22 cellular contexts compared by ENCODE assay signal in the genomic region with DNA sequence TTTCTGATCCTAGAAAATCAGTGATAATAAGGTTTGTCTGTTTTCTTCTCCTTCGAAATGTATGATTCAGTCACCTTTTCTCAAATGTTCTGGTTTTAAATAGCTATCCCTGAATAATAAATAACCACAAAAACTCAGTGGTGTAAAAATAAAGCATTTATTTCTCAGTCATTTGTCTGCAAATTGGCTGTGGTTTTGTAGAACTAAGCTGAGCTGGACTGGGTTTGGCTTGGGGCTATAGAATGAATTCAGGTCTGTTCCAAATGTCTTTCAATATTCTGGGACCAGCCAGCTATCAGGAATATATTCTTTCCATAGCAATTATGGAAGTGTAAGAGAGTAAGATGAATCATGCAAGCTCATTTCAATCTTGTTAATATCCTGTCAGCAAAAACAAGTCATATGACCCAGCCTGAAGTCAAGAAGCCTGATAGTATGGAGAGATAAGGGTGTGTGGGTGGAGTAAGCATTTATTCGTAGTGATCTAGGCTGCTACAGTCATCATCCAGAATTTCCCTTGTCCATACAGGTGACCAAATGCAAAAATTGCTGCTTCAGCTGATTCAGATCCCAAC.
A peak's percentile ranks its signal among the peaks of the same experiment; 100 is the strongest.
DNase-seq lines count a peak whose midpoint lies in the region; FAIRE-seq and TF ChIP-seq lines count a peak whose summit lies in the region.
"Had no signal": no experiment of that assay in that cellular context is flagged by ENCODE, and none has a peak within 500 bp of the region (broad histone marks: within the 10 kb centered on the region; RNA-seq: fewer than 3 reads in every experiment).

No MANE protein-coding gene starts in this region.

- H3K27me3 ChIP-seq in endothelial cell of umbilical vein (ENCODE audit: control insufficient read depth in 2 of 2, insufficient read depth in 2 of 2, low read length in 2 of 2) = no peaks in the 10 kb centered on the region
- H3K27me3 ChIP-seq: SJCRH30 had no signal

- no peaks in the 10 kb centered on the region for H3K79me2 ChIP-seq in endothelial cell of umbilical vein (ENCODE audit: control insufficient read depth, insufficient read depth, low read length)
- H3K79me2 ChIP-seq: parathyroid adenoma had no signal

- TF ChIP-seq CTCF in RWPE1 (conservative IDR thresholded peaks at IDR 0.05; ENCODE audit: low read depth) (no peak), endothelial cell of umbilical vein (IDR thresholded peaks at IDR 0.05; ENCODE audit: extremely low read depth in 1 of 2, insufficient read depth in 1 of 2, low read depth in 1 of 2, low read length in 2 of 2) (no peak)

- BruUV-seq in endothelial cell of umbilical vein (replicated peaks; lab: Mats Ljungman, UMichigan) = no TSS peak

- H3K4me1 ChIP-seq in endothelial cell of umbilical vein (ENCODE audit: control insufficient read depth, extremely low read depth, insufficient read depth, low read length) = peaks cover 12% of the 10 kb centered on the region
- H3K4me1 ChIP-seq: SJCRH30 had no signal

- DNase-seq in HCEC 1CT (peak; percentile 21), RWPE1 (ENCODE audit: low spot score) (peak; percentile 4), endothelial cell of umbilical vein (ENCODE audit: low read depth, low spot score) (peak; percentile 73), pulmonary artery endothelial cell (ENCODE audit: low read depth, low spot score) (peak; percentile 22), SKM-1 (lab: John Stamatoyannopoulos, UW; ENCODE audit: unreplicated experiment) (no peak), middle frontal gyrus (ENCODE audit: extremely low spot score, low spot score) (no peak)
- no peak for DNase-seq in activated naive CD4-positive, alpha-beta T cell treated with Interleukin-2 at 50 U/mL for 16 hours
- DNase-seq in stimulated activated naive CD4-positive, alpha-beta T cell treated with Interleukin-2 at 50 U/mL for 16 hours (lab: John Stamatoyannopoulos, UW) = no peak
- DNase-seq: activated B cell treated with CpG ODN at 0.5 μM for 24 hours; activated CD8-positive, alpha-beta T cell treated with anti-CD3 and anti-CD28 coated beads, Interleukin-2, amount 10 ng/mL, durations not matched to agents 7 days and 5 days; activated T-cell treated with anti-CD3 and anti-CD28 coated beads, Interleukin-2, amount 50 U/mL, for 48 hours; COR-L47; erythroblast; immature natural killer cell; Karpas-422; NCI-H1092 treated with DMSO at 0.1 percent for 48 hours; NCI-H2081; NCI-H510A treated with DMSO at 0.1 percent for 48 hours; SJCRH30; stimulated activated CD4-positive, alpha-beta T cell treated with anti-CD3 and anti-CD28 coated beads, Interleukin-4, amount 100 ng/mL, for 24 hours had no signal

- H2AFZ ChIP-seq in endothelial cell of umbilical vein (ENCODE audit: low read depth, low read length) = peak overlapping the region; percentile 3
- H2AFZ ChIP-seq: parathyroid adenoma had no signal

- H3K4me3 ChIP-seq in endothelial cell of umbilical vein (replicated peaks in 1 of 3; ENCODE audit: insufficient read depth in 1 of 3, low read depth in 1 of 3, low read length in 3 of 3) = no peak overlapping the region
- H3K4me3 ChIP-seq: lung, SJCRH30 had no signal

- H3K9me3 ChIP-seq in endothelial cell of umbilical vein (replicated peaks; ENCODE audit: control insufficient read depth, insufficient read depth, low read length) = no peaks in the 10 kb centered on the region
- H3K9me3 ChIP-seq: SJCRH30 had no signal

- no peak overlapping the region for H3K4me2 ChIP-seq in endothelial cell of umbilical vein (ENCODE audit: insufficient read depth, low read length)

- intact Hi-C loops in endothelial cell of umbilical vein (cut with micrococcal nuclease) = no loop called here

- FAIRE-seq in endothelial cell of umbilical vein (lab: Jason Lieb, UNC) = peak; percentile 78

- dilution Hi-C loops in endothelial cell of umbilical vein (cut with MboI; ENCODE audit: extremely low pct_ligation_motif_present, low sequenced_read_pairs) = no loop called here

- no peaks in the 10 kb centered on the region for H3K36me3 ChIP-seq in endothelial cell of umbilical vein (ENCODE audit: control insufficient read depth in 2 of 2, extremely low read depth in 1 of 2, insufficient read depth in 2 of 2, low read length in 2 of 2)
- H3K36me3 ChIP-seq: SJCRH30 had no signal

- H3K27ac ChIP-seq in RWPE1 (no peak overlapping the region), endothelial cell of umbilical vein (ENCODE audit: insufficient read depth, low read depth, low read length) (no peak overlapping the region)
- H3K27ac ChIP-seq: parathyroid adenoma, SJCRH30 had no signal

- no peaks in the 10 kb centered on the region for H4K20me1 ChIP-seq in endothelial cell of umbilical vein (replicated peaks; ENCODE audit: control insufficient read depth, extremely low read depth, insufficient read depth, low read length)

- POLR2A ChIA-PET in RWPE1 (lab: Yijun Ruan, JAX; ENCODE audit: low non-redundant PET) = no interaction called here
- POLR2A ChIA-PET in endothelial cell of umbilical vein (lab: Charles Lee) = no interaction called here

- no peak for TF ChIP-seq POLR2A in endothelial cell of umbilical vein (IDR thresholded peaks at IDR 0.05; ENCODE audit: low read depth, low read length)

- H3K9ac ChIP-seq in endothelial cell of umbilical vein (replicated peaks; ENCODE audit: extremely low read depth, insufficient read depth, low read length) = no peak overlapping the region
- H3K9ac ChIP-seq: parathyroid adenoma had no signal

- CTCF ChIA-PET in RWPE1 (lab: Yijun Ruan, JAX) (no interaction called here), endothelial cell of umbilical vein (lab: Charles Lee) (interaction anchor here (0.6 to 1.7 kb wide), 5 partner anchors 8 to 41 kb away, joined by 3 to 9 read pairs (median 3); no protein-coding TSS in a partner anchor)

- no peaks in the 10 kb centered on the region for H3K9me1 ChIP-seq in endothelial cell of umbilical vein (replicated peaks; ENCODE audit: control insufficient read depth, extremely low read depth, insufficient read depth, low read length)

TF ChIP-seq in endothelial cell of umbilical vein, 7 proteins besides CTCF, POLR2A, EP300 and RAD21:
- no peak for TF ChIP-seq MAX (IDR thresholded peaks at IDR 0.05; ENCODE audit: insufficient read depth, insufficient read length)
- TF ChIP-seq POLR2AphosphoS5 (IDR thresholded peaks at IDR 0.05; ENCODE audit: insufficient read depth, low read depth, low read length) = no peak
- peak; percentile 26 for TF ChIP-seq JUN (IDR thresholded peaks at IDR 0.05; ENCODE audit: borderline replicate concordance, insufficient read depth, insufficient read length, low read depth)
- TF ChIP-seq GATA2 (IDR thresholded peaks at IDR 0.05; ENCODE audit: insufficient read depth, insufficient read length, low read depth, low read length) = peak; percentile 93
- peak; percentile 66 for TF ChIP-seq FOS (IDR thresholded peaks at IDR 0.05; ENCODE audit: borderline replicate concordance, insufficient read depth, low read length)

Comparison
In these comparisons a context has a peak if more than half of its experiments do, and no peak if none do; other contexts are left out.
1. DNase-seq: peak in HCEC 1CT (single experiment), RWPE1 (single experiment), endothelial cell of umbilical vein (single experiment) and pulmonary artery endothelial cell (single experiment); none in SKM-1 (single experiment), activated naive CD4-positive, alpha-beta T cell treated with Interleukin-2 at 50 U/mL for 16 hours (single experiment), middle frontal gyrus (single experiment) and stimulated activated naive CD4-positive, alpha-beta T cell treated with Interleukin-2 at 50 U/mL for 16 hours (single experiment).